ENCODE assay signal across 11 cellular contexts in the genomic region with DNA sequence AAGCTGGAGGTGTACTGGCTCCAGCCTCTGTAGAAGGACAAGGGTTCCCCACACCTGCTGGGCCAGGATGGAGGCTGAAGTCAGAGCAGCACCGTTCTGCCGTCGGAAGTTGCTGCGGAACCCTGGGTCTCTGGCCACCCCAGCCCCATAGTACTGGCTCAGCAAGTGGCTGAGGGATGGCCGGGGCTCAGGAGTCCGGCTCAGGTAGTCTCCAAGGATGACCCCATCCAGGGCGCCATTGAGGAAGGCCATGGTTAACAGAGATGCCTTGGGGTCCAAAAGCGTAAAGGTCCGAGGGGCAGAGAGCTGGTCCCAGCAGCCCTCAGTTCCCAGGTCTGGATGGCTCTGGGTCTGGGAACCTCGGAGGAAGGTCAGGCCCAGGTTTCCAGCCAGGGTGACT. TPM values are rescaled to one million over a fixed set of nuclear protein-coding genes. Genes with fewer than 3 reads are reported as not detected.
"Had no signal": no experiment of that assay in that cellular context is flagged by ENCODE, and none has a peak within 500 bp of the region (broad histone marks: within the 10 kb centered on the region; RNA-seq: fewer than 3 reads in every experiment).

No MANE protein-coding gene starts in this region.

- H3K4me1 ChIP-seq: HAP-1 had no signal

- H3K27ac Mint-ChIP-seq: HFFc6, IgD-negative memory B cell had no signal

- H3K27ac ChIP-seq: HL-60 had no signal

- FAIRE-seq: HepG2 had no signal

- H3K4me3 Mint-ChIP-seq: HFFc6, IgD-negative memory B cell had no signal

- H3K36me3 Mint-ChIP-seq: IgD-negative memory B cell had no signal

- DNase-seq: GOT3, H7, HFFc6, KBM-7 had no signal

- H3K4me3 ChIP-seq: HAP-1 had no signal

- H3K36me3 ChIP-seq: HAP-1 had no signal

- ATAC-seq: HCT116, HepG2 had no signal

- H3K9me3 Mint-ChIP-seq: HFFc6, IgD-negative memory B cell had no signal

RNA-seq across cellular contexts. Expression of a gene that starts 3.7 kb away (rescaled TPM):
- total RNA-seq: H4, H7, HFFc6, HT1080 had no signal
- polyA plus RNA-seq: IgD-negative memory B cell had no signal

RNA-seq across cellular contexts. Expression of a gene that starts 11.3 kb away (rescaled TPM):
- total RNA-seq: H4, H7, HepG2, HFFc6, HT1080 had no signal
- polyA plus RNA-seq: HepG2 had no signal

RNA-seq across cellular contexts. Expression of a gene that starts 32.7 kb away (rescaled TPM):
- total RNA-seq: H7, HepG2, HFFc6, HT1080 had no signal
- polyA plus RNA-seq: IgD-negative memory B cell had no signal
